24 cellular contexts compared by ENCODE assay signal in genomic region chr7:147579148-147579547, GRCh38.
"Had no signal": no experiment of that assay in that cellular context is flagged by ENCODE, and none has a peak within 500 bp of the region (broad histone marks: within the 10 kb centered on the region; RNA-seq: fewer than 3 reads in every experiment).

No MANE protein-coding gene starts in this region.

- ATAC-seq: esophagus mucosa; gastrocnemius medialis; left ventricle myocardium superior; natural killer cell; psoas muscle; right cardiac atrium; stimulated activated memory B cell treated with anti-CD40 and anti-IgM and Interleukin-4, amounts not matched to agents 10 μg/mL and 1 μg/mL and 100 μg/mL, for 72 hours; stimulated activated naive CD8-positive, alpha-beta T cell treated with anti-CD3 and anti-CD28 coated beads, Interleukin-15, Interleukin-2, amounts not matched to agents 100 U/mL and 50 U/mL, for 24 hours had no signal

- H3K27ac ChIP-seq: epithelial cell of prostate, gastrocnemius medialis, ovary, psoas muscle, skin epidermis, spleen, testis, tibial artery had no signal

- H3K27me3 ChIP-seq: gastrocnemius medialis, ovary, spleen, testis, tibial artery had no signal

- DNase-seq: effector CD8-positive, alpha-beta T cell; endodermal cell; foreskin fibroblast; gastrocnemius medialis; head of caudate nucleus; left ventricle myocardium superior; natural killer cell; occipital lobe; ovary; posterior cingulate gyrus; psoas muscle; right cardiac atrium; spleen; stimulated activated CD4-positive, alpha-beta T cell treated with anti-CD3 and anti-CD28 coated beads, Interleukin-4, amount 100 ng/mL, for 4 hours; stimulated activated naive CD8-positive, alpha-beta T cell treated with anti-CD3 and anti-CD28 coated beads, Interleukin-15, Interleukin-2, amounts not matched to agents 100 U/mL and 50 U/mL, for 24 hours; substantia nigra; testis; tibial artery had no signal

- FAIRE-seq: keratinocyte had no signal

- H3K4me3 ChIP-seq: gastrocnemius medialis, lung, ovary, psoas muscle, skin epidermis, spleen, testis, tibial artery had no signal

- H3K9me3 ChIP-seq: gastrocnemius medialis, ovary, psoas muscle, spleen, testis, tibial artery had no signal

- H3K4me1 ChIP-seq: gastrocnemius medialis, psoas muscle, spleen, testis, tibial artery had no signal

- H3K36me3 ChIP-seq: gastrocnemius medialis, ovary, spleen, tibial artery had no signal
